In genomic region chr7:1124164-1124563, GRCh38 we compare ENCODE assay signal across 1 cellular context.
TF ChIP-seq lines count a peak whose summit lies in the region.

No MANE protein-coding gene starts in this region.

TF ChIP-seq in GM23338, 12 proteins besides CTCF, POLR2A, EP300 and RAD21 (continued from another document):
- TF ChIP-seq ZNF462 (CRISPR knock-in tag; IDR thresholded peaks at IDR 0.05) (no peak), JUNB (IDR thresholded peaks at IDR 0.05; ENCODE audit: unreplicated experiment) (no peak), EZH2 (IDR thresholded peaks at IDR 0.05; ENCODE audit: low read depth, unreplicated experiment) (no peak), ETS1 (IDR thresholded peaks at IDR 0.05) (no peak)
